In genomic region chr6:98653171-98653570, GRCh38 we compare ENCODE assay signal across 25 cellular contexts.
"Had no signal": no experiment of that assay in that cellular context is flagged by ENCODE, and none has a peak within 500 bp of the region (broad histone marks: within the 10 kb centered on the region; RNA-seq: fewer than 3 reads in every experiment).

No MANE protein-coding gene starts in this region.

- H3K4me1 ChIP-seq: upper lobe of right lung had no signal

- DNase-seq: activated CD4-positive, alpha-beta memory T cell treated with anti-CD3 and anti-CD28 coated beads for 36 hours; activated CD4-positive, alpha-beta T cell treated with anti-CD3 and anti-CD28 coated beads for 36 hours; activated T-cell treated with anti-CD3 and anti-CD28 coated beads for 4 hours; cortex of kidney; erythroblast; foreskin melanocyte; glutamatergic neuron; hippocampal formation; islet precursor cell; midbrain; occipital lobe; posterior cingulate gyrus; retina; stimulated activated CD4-positive, alpha-beta T cell treated with anti-CD3 and anti-CD28 coated beads, Interleukin-12 subunit alpha, Interleukin-12 subunit beta, amount 100 ng/mL, for 4 hours; stimulated activated CD4-positive, alpha-beta T cell treated with anti-CD3 and anti-CD28 coated beads, Interleukin-1b, Interleukin-23, amount 100 ng/mL, for 48 hours; stimulated activated CD8-positive, alpha-beta memory T cell treated with anti-CD3 and anti-CD28 coated beads, Interleukin-4, amount 100 ng/mL, for 48 hours; stimulated activated naive CD4-positive, alpha-beta T cell; T-helper 2 cell; upper lobe of right lung had no signal

- H3K27ac ChIP-seq: upper lobe of right lung had no signal

- H3K27me3 Mint-ChIP-seq: activated CD4-positive, alpha-beta T cell treated with anti-CD3 and anti-CD28 coated beads for 36 hours; activated naive CD8-positive, alpha-beta T cell; central memory CD8-positive, alpha-beta T cell had no signal

- H3K27me3 ChIP-seq: upper lobe of right lung had no signal

- H3K9me3 Mint-ChIP-seq: activated CD4-positive, alpha-beta memory T cell treated with anti-CD3 and anti-CD28 coated beads for 36 hours; brain; central memory CD8-positive, alpha-beta T cell had no signal

- H3K27ac Mint-ChIP-seq: activated CD4-positive, alpha-beta memory T cell treated with anti-CD3 and anti-CD28 coated beads for 36 hours; activated CD4-positive, alpha-beta T cell treated with anti-CD3 and anti-CD28 coated beads for 36 hours; activated naive CD8-positive, alpha-beta T cell had no signal

- H3K4me1 Mint-ChIP-seq: activated CD4-positive, alpha-beta T cell treated with anti-CD3 and anti-CD28 coated beads for 36 hours; central memory CD8-positive, alpha-beta T cell had no signal

- H3K9me3 ChIP-seq: upper lobe of right lung had no signal

- ATAC-seq: activated CD4-positive, alpha-beta T cell treated with anti-CD3 and anti-CD28 coated beads for 36 hours; left lobe of liver; upper lobe of right lung had no signal

- H3K4me3 ChIP-seq: upper lobe of right lung had no signal

- H3K36me3 ChIP-seq: upper lobe of right lung had no signal

- H3K4me3 Mint-ChIP-seq: activated CD4-positive, alpha-beta memory T cell treated with anti-CD3 and anti-CD28 coated beads for 36 hours; activated CD4-positive, alpha-beta T cell treated with anti-CD3 and anti-CD28 coated beads for 36 hours; activated naive CD8-positive, alpha-beta T cell; brain; central memory CD8-positive, alpha-beta T cell had no signal

- H3K36me3 Mint-ChIP-seq: activated CD4-positive, alpha-beta memory T cell treated with anti-CD3 and anti-CD28 coated beads for 36 hours; activated naive CD8-positive, alpha-beta T cell; brain had no signal

- FAIRE-seq: endometrium, TTC549 had no signal
